22 cellular contexts compared by ENCODE assay signal in the genomic region with DNA sequence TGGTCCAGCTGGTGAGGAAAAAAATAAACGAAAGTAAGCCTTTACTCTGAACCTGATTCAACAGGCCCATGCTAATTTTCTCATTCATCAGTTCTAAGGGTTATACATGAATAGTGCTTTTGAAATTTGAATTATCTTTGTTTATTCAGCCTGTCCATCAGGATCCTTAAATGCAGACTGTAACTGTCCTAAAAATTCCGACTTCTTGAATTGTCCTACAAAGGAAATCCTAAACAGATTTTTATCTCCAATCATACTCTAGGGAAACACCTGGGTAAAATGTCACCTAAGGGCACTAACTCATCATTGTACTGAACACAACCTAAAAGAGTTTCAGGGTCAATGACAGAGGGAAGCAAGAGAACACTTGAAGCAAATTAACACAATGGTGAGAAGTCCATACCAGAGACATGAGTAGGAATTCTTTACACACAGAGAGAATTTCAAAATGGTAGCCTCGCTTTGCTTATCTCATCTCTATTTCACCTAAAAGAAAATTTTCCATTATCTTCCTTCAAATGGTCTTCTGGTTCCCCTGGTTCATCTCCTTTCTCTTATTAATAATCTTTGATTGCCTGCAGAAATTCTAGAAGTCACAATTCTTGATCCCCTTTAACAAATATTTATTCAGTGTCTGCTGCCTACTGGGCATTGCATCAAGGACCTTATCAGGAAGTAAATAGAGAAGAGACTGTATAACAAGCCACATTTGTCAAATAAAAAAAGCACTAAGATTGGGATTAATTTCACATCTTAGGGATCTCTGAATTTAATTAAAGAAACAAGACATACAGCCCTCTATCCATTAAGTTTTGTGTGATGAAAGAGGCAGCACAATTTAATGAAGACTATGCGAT.
"Had no signal": no experiment of that assay in that cellular context is flagged by ENCODE, and none has a peak within 500 bp of the region (broad histone marks: within the 10 kb centered on the region; RNA-seq: fewer than 3 reads in every experiment).

No MANE protein-coding gene starts in this region.

- H3K36me3 Mint-ChIP-seq: immature natural killer cell; stimulated activated memory B cell treated with anti-CD40 and anti-IgM and Interleukin-4, amounts not matched to agents 10 μg/mL and 1 μg/mL and 100 μg/mL, for 72 hours had no signal

- H3K9me3 Mint-ChIP-seq: dendritic cell treated with granulocyte-macrophage colony-stimulating factor and Interleukin-4, amounts not matched to agents 40 ng/mL and 50 ng/mL, for 4 days; endodermal cell; stimulated activated memory B cell treated with anti-CD40 and anti-IgM and Interleukin-4, amounts not matched to agents 10 μg/mL and 1 μg/mL and 100 μg/mL, for 72 hours; stimulated activated naive CD8-positive, alpha-beta T cell treated with anti-CD3 and anti-CD28 coated beads, Interleukin-15, Interleukin-2, amounts not matched to agents 100 ng/mL and 50 ng/mL, for 24 hours had no signal

- H3K27me3 Mint-ChIP-seq: dendritic cell treated with granulocyte-macrophage colony-stimulating factor and Interleukin-4, amounts not matched to agents 40 ng/mL and 50 ng/mL, for 4 days; natural killer cell treated with Interleukin-12 subunit alpha and Interleukin-12 subunit beta and Interleukin-15 and Interleukin-18, amount 100 ng/mL, for 72 hours; stimulated activated memory B cell treated with anti-CD40 and anti-IgM and Interleukin-4, amounts not matched to agents 10 μg/mL and 1 μg/mL and 100 μg/mL, for 72 hours; stimulated activated naive CD8-positive, alpha-beta T cell treated with anti-CD3 and anti-CD28 coated beads, Interleukin-15, Interleukin-2, amounts not matched to agents 100 ng/mL and 50 ng/mL, for 24 hours had no signal

- FAIRE-seq: colon, kidney had no signal

- H3K27ac Mint-ChIP-seq: dendritic cell treated with granulocyte-macrophage colony-stimulating factor and Interleukin-4, amounts not matched to agents 40 ng/mL and 50 ng/mL, for 4 days; endodermal cell; immature natural killer cell; natural killer cell treated with Interleukin-12 subunit alpha and Interleukin-12 subunit beta and Interleukin-15 and Interleukin-18, amount 100 ng/mL, for 72 hours; stimulated activated memory B cell treated with anti-CD40 and anti-IgM and Interleukin-4, amounts not matched to agents 10 μg/mL and 1 μg/mL and 100 μg/mL, for 72 hours; stimulated activated naive CD8-positive, alpha-beta T cell treated with anti-CD3 and anti-CD28 coated beads, Interleukin-15, Interleukin-2, amounts not matched to agents 100 ng/mL and 50 ng/mL, for 24 hours had no signal

- H3K4me3 Mint-ChIP-seq: dendritic cell treated with granulocyte-macrophage colony-stimulating factor and Interleukin-4, amounts not matched to agents 40 ng/mL and 50 ng/mL, for 4 days; endodermal cell; immature natural killer cell; natural killer cell treated with Interleukin-12 subunit alpha and Interleukin-12 subunit beta and Interleukin-15 and Interleukin-18, amount 100 ng/mL, for 72 hours; stimulated activated memory B cell treated with anti-CD40 and anti-IgM and Interleukin-4, amounts not matched to agents 10 μg/mL and 1 μg/mL and 100 μg/mL, for 72 hours; stimulated activated naive CD8-positive, alpha-beta T cell treated with anti-CD3 and anti-CD28 coated beads, Interleukin-15, Interleukin-2, amounts not matched to agents 100 ng/mL and 50 ng/mL, for 24 hours had no signal

- H3K4me1 Mint-ChIP-seq: immature natural killer cell; stimulated activated memory B cell treated with anti-CD40 and anti-IgM and Interleukin-4, amounts not matched to agents 10 μg/mL and 1 μg/mL and 100 μg/mL, for 72 hours had no signal

- ATAC-seq: esophagus mucosa; gastroesophageal sphincter; left cardiac atrium; natural killer cell treated with Interleukin-12 subunit alpha and Interleukin-12 subunit beta and Interleukin-15 and Interleukin-18, amount 100 ng/mL, for 72 hours; sciatic nerve; stimulated activated memory B cell treated with anti-CD40 and anti-IgM and Interleukin-4, amounts not matched to agents 10 μg/mL and 1 μg/mL and 100 μg/mL, for 72 hours had no signal

- DNase-seq: cerebellar nuclear complex; effector CD4-positive, alpha-beta T cell; endodermal cell; immature natural killer cell; kidney; left cardiac atrium; mammary epithelial cell; midbrain; occipital lobe; retina; spleen; stimulated activated CD4-positive, alpha-beta T cell treated with anti-CD3 and anti-CD28 coated beads, Interleukin-15, amount 100 ng/mL, for 24 hours; stimulated activated CD4-positive, alpha-beta T cell treated with anti-CD3 and anti-CD28 coated beads, Interleukin-1b, Interleukin-23, amount 100 ng/mL, for 48 hours; stimulated activated CD4-positive, alpha-beta T cell treated with anti-CD3 and anti-CD28 coated beads, Interleukin-4, amount 100 ng/mL, for 24 hours had no signal
